15 cellular contexts compared by ENCODE assay signal in genomic region chr9:113636165-113636564, GRCh38.
A peak's percentile ranks its signal among the peaks of the same experiment; 100 is the strongest.
DNase-seq lines count a peak whose midpoint lies in the region; TF ChIP-seq lines count a peak whose summit lies in the region.
"Had no signal": no experiment of that assay in that cellular context is flagged by ENCODE, and none has a peak within 500 bp of the region (broad histone marks: within the 10 kb centered on the region; RNA-seq: fewer than 3 reads in every experiment).

No MANE protein-coding gene starts in this region.

- H2BK5ac ChIP-seq in trophoblast cell (ENCODE audit: low read depth, low read length, poor library complexity), result peak overlapping the region; percentile 34

- no peak overlapping the region for H3K4me3 Mint-ChIP-seq in endodermal cell
- H3K4me3 Mint-ChIP-seq: activated naive CD4-positive, alpha-beta T cell treated with anti-CD3 and anti-CD28 coated beads, Interleukin-2, amount 10 ng/mL, durations not matched to agents 7 days and 5 days had no signal

- H4K12ac ChIP-seq in trophoblast cell (ENCODE audit: low read depth, low read length), result no peak overlapping the region

- H2AK5ac ChIP-seq in trophoblast cell (ENCODE audit: low read length), result peak overlapping the region; percentile 11

- H3K27ac Mint-ChIP-seq in endodermal cell, result peak overlapping the region; percentile 88
- H3K27ac Mint-ChIP-seq: activated naive CD4-positive, alpha-beta T cell treated with anti-CD3 and anti-CD28 coated beads, Interleukin-2, amount 10 ng/mL, durations not matched to agents 7 days and 5 days had no signal

- peaks cover 10% of the 10 kb centered on the region for H3K27me3 ChIP-seq in endodermal cell (ENCODE audit: control insufficient read depth, insufficient read depth, low read length, poor library complexity, severe bottlenecking)
- no peaks in the 10 kb centered on the region for H3K27me3 ChIP-seq in trophoblast cell (ENCODE audit: insufficient read depth, low read length)
- H3K27me3 ChIP-seq in testis, result no peaks in the 10 kb centered on the region
- H3K27me3 ChIP-seq: BLaER1, thyroid gland had no signal

- no peaks in the 10 kb centered on the region for H3K9me3 Mint-ChIP-seq in endodermal cell
- H3K9me3 Mint-ChIP-seq: activated naive CD4-positive, alpha-beta T cell treated with anti-CD3 and anti-CD28 coated beads, Interleukin-2, amount 10 ng/mL, durations not matched to agents 7 days and 5 days had no signal

- 88% methylated on average over 9 to 10 of the region's 10 CpGs for WGBS in endodermal cell (ENCODE audit: insufficient coverage in 1 of 2, insufficient read length in 1 of 2), 2 experiments
- no CpG with 5 or more reads among the region's 10 CpGs for WGBS in trophoblast cell (ENCODE audit: extremely low coverage, insufficient coverage, insufficient read length)
- 77 to 82% methylated on average over 8 to 10 of the region's 10 CpGs for WGBS in testis, 2 donors

- H3K79me2 ChIP-seq in trophoblast cell (ENCODE audit: control insufficient read depth, insufficient read depth, low read length, poor library complexity), result no peaks in the 10 kb centered on the region

- H3K9ac ChIP-seq in endodermal cell (ENCODE audit: extremely low read depth, low read length, poor library complexity, severe bottlenecking) (no peak overlapping the region), trophoblast cell (ENCODE audit: low read length) (no peak overlapping the region)
- H3K9ac ChIP-seq: BLaER1 had no signal

- peaks cover 43% of the 10 kb centered on the region for H3K4me1 Mint-ChIP-seq in endodermal cell
- H3K4me1 Mint-ChIP-seq: activated naive CD4-positive, alpha-beta T cell treated with anti-CD3 and anti-CD28 coated beads, Interleukin-2, amount 10 ng/mL, durations not matched to agents 7 days and 5 days had no signal

- no peak overlapping the region for H4K8ac ChIP-seq in trophoblast cell (ENCODE audit: low read depth, low read length)

- H3K36me3 ChIP-seq in endodermal cell (ENCODE audit: control insufficient read depth, insufficient read depth, low read length) (no peaks in the 10 kb centered on the region), trophoblast cell (ENCODE audit: control insufficient read depth in 1 of 2, insufficient read depth in 2 of 2, low read length in 2 of 2) (no peaks in the 10 kb centered on the region), testis (ENCODE audit: low read depth, missing control alignments) (no peaks in the 10 kb centered on the region)
- H3K36me3 ChIP-seq: BLaER1, thyroid gland had no signal

- H3K14ac ChIP-seq in trophoblast cell (ENCODE audit: low read length), result peak overlapping the region; percentile 4

- peak overlapping the region; percentile 6 for H2BK120ac ChIP-seq in trophoblast cell (ENCODE audit: insufficient read depth, low read length, poor library complexity)

- H3K18ac ChIP-seq in trophoblast cell (ENCODE audit: low read length), result no peak overlapping the region

- H2AFZ ChIP-seq in trophoblast cell (ENCODE audit: insufficient read depth, low read length, poor library complexity), result no peak overlapping the region

- H3K4me3 ChIP-seq in NB4 (ENCODE audit: low read depth, low read length), result no peak overlapping the region
- no peak overlapping the region for H3K4me3 ChIP-seq in endodermal cell (ENCODE audit: low read length)
- no peak overlapping the region for H3K4me3 ChIP-seq in trophoblast cell (ENCODE audit: low read depth, low read length)
- H3K4me3 ChIP-seq in testis, result no peak overlapping the region
- H3K4me3 ChIP-seq: BLaER1, thyroid gland had no signal

- TF ChIP-seq CTCF in NB4 (IDR thresholded peaks at IDR 0.05; ENCODE audit: low read depth, low read length) (no peak), endodermal cell (conservative IDR thresholded peaks at IDR 0.05) (no peak), testis (IDR thresholded peaks at IDR 0.05) (no peak)

- no peak overlapping the region for H3K4me2 ChIP-seq in trophoblast cell (ENCODE audit: low read length)
- H3K4me2 ChIP-seq: BLaER1 had no signal

- DNase-seq in H4 (ENCODE audit: low spot score), result peak; percentile 65
- peak; percentile 60 for DNase-seq in NB4 (ENCODE audit: low read depth)
- peak; percentile 60 for DNase-seq in endodermal cell
- no peak for DNase-seq in trophoblast cell
- DNase-seq in testis, result no peak
- no peak for DNase-seq in C1 segment of cervical spinal cord (lab: John Stamatoyannopoulos, UW)
- DNase-seq in pons (ENCODE audit: low spot score), result no peak
- DNase-seq: activated CD4-positive, alpha-beta T cell treated with anti-CD3 and anti-CD28 coated beads for 1 hour; activated naive CD4-positive, alpha-beta T cell treated with anti-CD3 and anti-CD28 coated beads, Interleukin-2, amount 10 ng/mL, durations not matched to agents 7 days and 5 days; DMS79 treated with DMSO at 0.1 percent for 48 hours; kidney; NCI-H1048; T-helper 2 cell; thyroid gland had no signal

- H3K4ac ChIP-seq in trophoblast cell (ENCODE audit: low read depth, low read length), result no peak overlapping the region

- H3K36me3 Mint-ChIP-seq in endodermal cell (ENCODE audit: low read depth), result no peaks in the 10 kb centered on the region
- H3K36me3 Mint-ChIP-seq: activated naive CD4-positive, alpha-beta T cell treated with anti-CD3 and anti-CD28 coated beads, Interleukin-2, amount 10 ng/mL, durations not matched to agents 7 days and 5 days had no signal

- H3K27me3 Mint-ChIP-seq in endodermal cell (ENCODE audit: insufficient read depth), result no peaks in the 10 kb centered on the region

- no peak overlapping the region for H3K27ac ChIP-seq in endodermal cell (ENCODE audit: low read depth, low read length)
- H3K27ac ChIP-seq in trophoblast cell (ENCODE audit: low read depth, low read length), result no peak overlapping the region
- no peak overlapping the region for H3K27ac ChIP-seq in testis
- H3K27ac ChIP-seq: BLaER1, thyroid gland had no signal

- intact Hi-C loops in testis (cut with DNase I; ENCODE audit: low total_unique reads), result no loop called here

- no peak overlapping the region for H3K23ac ChIP-seq in trophoblast cell (ENCODE audit: low read length)

- TF ChIP-seq POLR2A in NB4 (IDR thresholded peaks at IDR 0.05; ENCODE audit: extremely low read depth, insufficient read length), result no peak
- TF ChIP-seq POLR2A in testis (IDR thresholded peaks at IDR 0.05), result no peak

- H3K79me1 ChIP-seq in trophoblast cell (ENCODE audit: low read length), result peaks cover 20% of the 10 kb centered on the region

- peak overlapping the region; percentile 86 for H4K91ac ChIP-seq in trophoblast cell (ENCODE audit: low read depth, low read length)

- peaks cover 26% of the 10 kb centered on the region for H3K4me1 ChIP-seq in endodermal cell (ENCODE audit: control insufficient read depth, insufficient read depth, low read length)
- H3K4me1 ChIP-seq in trophoblast cell (ENCODE audit: control insufficient read depth in 1 of 2, insufficient read depth in 2 of 2, low read length in 2 of 2), result peaks cover 22 to 29% of the 10 kb centered on the region in 2 experiments
- H3K4me1 ChIP-seq in testis, result peaks cover 5% of the 10 kb centered on the region
- H3K4me1 ChIP-seq: BLaER1, thyroid gland had no signal

- H2BK12ac ChIP-seq in trophoblast cell (ENCODE audit: low read length), result peak overlapping the region; percentile 30

- H3K9me3 ChIP-seq in endodermal cell (ENCODE audit: control insufficient read depth, low read length) (no peaks in the 10 kb centered on the region), trophoblast cell (ENCODE audit: insufficient read depth, low read depth, low read length) (peaks cover 2% of the 10 kb centered on the region), testis (no peaks in the 10 kb centered on the region)
- H3K9me3 ChIP-seq: BLaER1, thyroid gland had no signal

Comparison
In these comparisons a context has a peak if more than half of its experiments do, and no peak if none do; other contexts are left out.
1. DNase-seq: peak in H4 (single experiment), NB4 (single experiment) and endodermal cell (single experiment); none in trophoblast cell (0 of 2), testis (single experiment), C1 segment of cervical spinal cord (0 of 14) and pons (single experiment).